Comparison of ENCODE assay signal across 29 cellular contexts in the genomic region with DNA sequence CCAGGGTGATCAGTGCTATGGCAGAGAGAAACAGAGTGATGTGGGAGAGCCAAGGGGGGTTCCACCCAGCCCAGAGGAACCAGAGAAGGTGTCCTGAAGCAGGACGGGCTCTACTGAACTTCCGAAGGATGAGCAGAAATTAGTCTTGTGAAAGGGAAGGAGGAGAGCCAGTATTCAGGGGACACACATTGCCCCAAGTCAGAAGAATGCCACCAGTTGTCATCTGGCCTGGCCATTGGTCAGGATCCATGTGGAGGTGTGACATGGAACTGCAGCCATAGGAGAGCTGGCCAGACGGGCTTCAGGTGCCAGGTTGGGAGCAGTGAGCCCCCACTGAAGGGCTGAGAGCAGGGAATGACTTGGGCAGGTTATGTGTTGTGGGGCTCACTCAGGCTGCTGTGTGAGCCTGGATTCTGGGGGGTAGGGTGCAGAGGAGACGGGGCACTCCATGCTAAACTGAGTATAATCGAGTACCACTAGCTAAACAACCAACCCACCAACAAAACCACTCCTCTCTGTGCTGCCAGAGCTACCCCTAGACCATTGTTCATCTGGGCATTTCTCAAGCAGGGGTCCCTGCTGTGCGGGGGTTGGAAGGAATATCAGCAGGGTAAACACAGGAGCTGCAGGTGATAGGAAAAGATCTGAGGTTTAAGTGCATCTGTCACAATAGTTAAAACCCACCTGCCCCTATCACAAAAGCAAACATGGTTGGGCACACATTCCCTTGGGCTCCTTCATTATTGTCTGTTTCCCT. TPM values are rescaled to one million over a fixed set of nuclear protein-coding genes. Genes with fewer than 3 reads are reported as not detected.
"Had no signal": no experiment of that assay in that cellular context is flagged by ENCODE, and none has a peak within 500 bp of the region (broad histone marks: within the 10 kb centered on the region; RNA-seq: fewer than 3 reads in every experiment).

No MANE protein-coding gene starts in this region.

- H3K4me3 Mint-ChIP-seq: activated CD4-positive, alpha-beta T cell treated with anti-CD3 and anti-CD28 coated beads, Interleukin-2, amount 10 ng/mL, durations not matched to agents 7 days and 5 days; activated CD8-positive, alpha-beta T cell treated with anti-CD3 and anti-CD28 coated beads for 36 hours; activated T-cell treated with anti-CD3 and anti-CD28 coated beads, Interleukin-2, amount 50 U/mL, for 4 hours; central memory CD8-positive, alpha-beta T cell; naive thymus-derived CD8-positive, alpha-beta T cell; neural crest cell; stimulated activated effector memory CD8-positive, alpha-beta T cell treated with anti-CD3 and anti-CD28 coated beads, Interleukin-12 subunit alpha, Interleukin-12 subunit beta, amount 100 ng/mL, for 72 hours; stimulated activated naive CD8-positive, alpha-beta T cell treated with anti-CD3 and anti-CD28 coated beads, Interleukin-15, amount 100 ng/mL, for 72 hours had no signal

- DNase-seq: activated CD4-positive, alpha-beta T cell treated with anti-CD3 and anti-CD28 coated beads, Interleukin-2, amount 10 ng/mL, durations not matched to agents 7 days and 5 days; activated CD4-positive, CD25-positive, alpha-beta regulatory T cell treated with anti-CD3 and anti-CD28 coated beads, Interleukin-2, amount 50 U/mL, for 72 hours; activated CD8-positive, alpha-beta T cell treated with anti-CD3 and anti-CD28 coated beads for 36 hours; activated naive CD4-positive, alpha-beta T cell; activated T-cell treated with anti-CD3 and anti-CD28 coated beads, Interleukin-2, amount 50 U/mL, for 4 hours; dermis blood vessel endothelial cell; effector CD4-positive, alpha-beta T cell; gastrocnemius medialis; glutamatergic neuron; left cardiac atrium; left ventricle myocardium superior; mammary epithelial cell; naive thymus-derived CD8-positive, alpha-beta T cell; occipital lobe; psoas muscle; sigmoid colon; small intestine; stimulated activated CD4-positive, alpha-beta T cell treated with anti-CD3 and anti-CD28 coated beads, Interleukin-4, amount 100 ng/mL, for 24 hours; stimulated activated naive CD8-positive, alpha-beta T cell treated with anti-CD3 and anti-CD28 coated beads, Interleukin-15, amount 100 ng/mL, for 72 hours; substantia nigra; T-helper 2 cell; upper lobe of left lung had no signal

- H3K36me3 ChIP-seq: gastrocnemius medialis, sigmoid colon, upper lobe of left lung had no signal

- H3K27ac ChIP-seq: epithelial cell of prostate, gastrocnemius medialis, parathyroid adenoma, psoas muscle had no signal

- H2AFZ ChIP-seq: parathyroid adenoma had no signal

- H3K4me1 ChIP-seq: gastrocnemius medialis, parathyroid adenoma, psoas muscle, sigmoid colon, upper lobe of left lung had no signal

- H3K4me3 ChIP-seq: gastrocnemius medialis, psoas muscle, sigmoid colon, upper lobe of left lung had no signal

- H3K27ac Mint-ChIP-seq: activated CD4-positive, alpha-beta T cell treated with anti-CD3 and anti-CD28 coated beads, Interleukin-2, amount 10 ng/mL, durations not matched to agents 7 days and 5 days; activated CD8-positive, alpha-beta T cell treated with anti-CD3 and anti-CD28 coated beads for 36 hours; activated naive CD4-positive, alpha-beta T cell treated with anti-CD3 and anti-CD28 coated beads, Interleukin-2, amount 50 U/mL, for 72 hours; stimulated activated effector memory CD8-positive, alpha-beta T cell treated with anti-CD3 and anti-CD28 coated beads, Interleukin-12 subunit alpha, Interleukin-12 subunit beta, amount 100 ng/mL, for 72 hours; stimulated activated naive CD8-positive, alpha-beta T cell treated with anti-CD3 and anti-CD28 coated beads, Interleukin-15, amount 100 ng/mL, for 72 hours had no signal

- H3K9me3 Mint-ChIP-seq: activated CD4-positive, alpha-beta T cell treated with anti-CD3 and anti-CD28 coated beads, Interleukin-2, amount 10 ng/mL, durations not matched to agents 7 days and 5 days; activated T-cell treated with anti-CD3 and anti-CD28 coated beads, Interleukin-2, amount 50 U/mL, for 4 hours; neural crest cell; stimulated activated effector memory CD8-positive, alpha-beta T cell treated with anti-CD3 and anti-CD28 coated beads, Interleukin-12 subunit alpha, Interleukin-12 subunit beta, amount 100 ng/mL, for 72 hours had no signal

- ATAC-seq: activated CD8-positive, alpha-beta T cell treated with anti-CD3 and anti-CD28 coated beads for 36 hours; activated naive CD4-positive, alpha-beta T cell treated with anti-CD3 and anti-CD28 coated beads, Interleukin-2, amount 50 U/mL, for 72 hours; activated T-cell treated with anti-CD3 and anti-CD28 coated beads, Interleukin-2, amount 50 U/mL, for 4 hours; gastrocnemius medialis; naive thymus-derived CD8-positive, alpha-beta T cell; psoas muscle; stimulated activated effector memory CD8-positive, alpha-beta T cell treated with anti-CD3 and anti-CD28 coated beads, Interleukin-12 subunit alpha, Interleukin-12 subunit beta, amount 100 ng/mL, for 72 hours; stimulated activated naive CD8-positive, alpha-beta T cell treated with anti-CD3 and anti-CD28 coated beads, Interleukin-15, amount 100 ng/mL, for 72 hours had no signal

- H3K27me3 Mint-ChIP-seq: activated CD8-positive, alpha-beta T cell treated with anti-CD3 and anti-CD28 coated beads for 36 hours had no signal

- H3K79me2 ChIP-seq: parathyroid adenoma had no signal

- H3K27me3 ChIP-seq: gastrocnemius medialis, sigmoid colon, upper lobe of left lung had no signal

- H3K36me3 Mint-ChIP-seq: activated naive CD4-positive, alpha-beta T cell treated with anti-CD3 and anti-CD28 coated beads, Interleukin-2, amount 50 U/mL, for 72 hours; naive thymus-derived CD8-positive, alpha-beta T cell; stimulated activated effector memory CD8-positive, alpha-beta T cell treated with anti-CD3 and anti-CD28 coated beads, Interleukin-12 subunit alpha, Interleukin-12 subunit beta, amount 100 ng/mL, for 72 hours had no signal

- H3K4me1 Mint-ChIP-seq: activated CD4-positive, alpha-beta T cell treated with anti-CD3 and anti-CD28 coated beads, Interleukin-2, amount 10 ng/mL, durations not matched to agents 7 days and 5 days; central memory CD8-positive, alpha-beta T cell; neural crest cell; stimulated activated effector memory CD8-positive, alpha-beta T cell treated with anti-CD3 and anti-CD28 coated beads, Interleukin-12 subunit alpha, Interleukin-12 subunit beta, amount 100 ng/mL, for 72 hours; stimulated activated naive CD8-positive, alpha-beta T cell treated with anti-CD3 and anti-CD28 coated beads, Interleukin-15, amount 100 ng/mL, for 72 hours had no signal

- H3K9me3 ChIP-seq: gastrocnemius medialis, psoas muscle, sigmoid colon, upper lobe of left lung had no signal

RNA-seq across cellular contexts. Expression of a gene that starts 25.3 kb away (rescaled TPM):
- total RNA-seq: activated CD4-positive, alpha-beta T cell treated with anti-CD3 and anti-CD28 coated beads, Interleukin-2, amount 10 ng/mL, durations not matched to agents 7 days and 5 days; activated CD8-positive, alpha-beta T cell treated with anti-CD3 and anti-CD28 coated beads for 36 hours; activated naive CD4-positive, alpha-beta T cell treated with anti-CD3 and anti-CD28 coated beads, Interleukin-2, amount 50 U/mL, for 72 hours; bronchial epithelial cell; dermis blood vessel endothelial cell; mammary epithelial cell; naive thymus-derived CD8-positive, alpha-beta T cell had no signal
- polyA plus RNA-seq: naive thymus-derived CD8-positive, alpha-beta T cell had no signal
